Comparison of ENCODE assay signal across 10 cellular contexts in genomic region chr5:102958481-102959011, GRCh38.
DNase-seq lines count a peak whose midpoint lies in the region; ATAC-seq and TF ChIP-seq lines count a peak whose summit lies in the region.
"Had no signal": no experiment of that assay in that cellular context is flagged by ENCODE, and none has a peak within 500 bp of the region (broad histone marks: within the 10 kb centered on the region; RNA-seq: fewer than 3 reads in every experiment).

No MANE protein-coding gene starts in this region.

- H3K4me3 ChIP-seq in endocrine pancreas (ENCODE audit: control insufficient read depth, insufficient read depth, low read length) (peak overlapping the region; percentile 64), upper lobe of right lung (no peak overlapping the region)

- DNase-seq in NCI-H1092 treated with DMSO at 0.1 percent for 48 hours (lab: John Stamatoyannopoulos, UW) = peak; percentile 2
- DNase-seq in NCI-H1092 (lab: John Stamatoyannopoulos, UW) = no peak
- DNase-seq in NCI-H1694 (lab: John Stamatoyannopoulos, UW) = peak; percentile 37
- DNase-seq in retina = peak; percentile 12
- no peak for DNase-seq in left colon
- no peak for DNase-seq in nucleus accumbens (lab: John Stamatoyannopoulos, UW)
- DNase-seq in upper lobe of right lung = no peak
- DNase-seq: 8988T; activated naive CD4-positive, alpha-beta T cell treated with Interleukin-2 at 50 U/mL for 16 hours had no signal

- no peaks in the 10 kb centered on the region for H3K27me3 ChIP-seq in endocrine pancreas (ENCODE audit: control insufficient read depth, insufficient read depth, low read length)
- no peaks in the 10 kb centered on the region for H3K27me3 ChIP-seq in upper lobe of right lung

- ATAC-seq in left colon (no peak), upper lobe of right lung (no peak)

- intact Hi-C loops in left colon (cut with DNase I, micrococcal nuclease) (no loop called here), upper lobe of right lung (cut with DNase I) (no loop called here)

- H3K36me3 ChIP-seq in endocrine pancreas (ENCODE audit: control insufficient read depth, insufficient read depth, low read length) (no peaks in the 10 kb centered on the region), upper lobe of right lung (no peaks in the 10 kb centered on the region)

- H3K4me1 ChIP-seq in endocrine pancreas (ENCODE audit: control insufficient read depth, insufficient read depth, low read length) (peaks cover 59% of the 10 kb centered on the region), upper lobe of right lung (no peaks in the 10 kb centered on the region)

- H3K9me3 ChIP-seq in endocrine pancreas (ENCODE audit: control insufficient read depth, low read length) (no peaks in the 10 kb centered on the region), upper lobe of right lung (no peaks in the 10 kb centered on the region)

- H3K9ac ChIP-seq in endocrine pancreas (ENCODE audit: control insufficient read depth, insufficient read depth, low read length) = no peak overlapping the region

- no peak for TF ChIP-seq CTCF in upper lobe of right lung (IDR thresholded peaks at IDR 0.05)

- no peak overlapping the region for H3K27ac ChIP-seq in upper lobe of right lung

Comparison
In these comparisons a context has a peak if more than half of its experiments do, and no peak if none do; other contexts are left out.
1. DNase-seq: peak in NCI-H1092 treated with DMSO at 0.1 percent for 48 hours (single experiment), NCI-H1694 (single experiment) and retina (single experiment); none in NCI-H1092 (single experiment), left colon (0 of 2), nucleus accumbens (0 of 56) and upper lobe of right lung (single experiment).